20 cellular contexts compared by ENCODE assay signal in genomic region chr1:54619749-54620148, GRCh38. TPM values are rescaled to one million over a fixed set of nuclear protein-coding genes. Genes with fewer than 3 reads are reported as not detected.
"Had no signal": no experiment of that assay in that cellular context is flagged by ENCODE, and none has a peak within 500 bp of the region (broad histone marks: within the 10 kb centered on the region; RNA-seq: fewer than 3 reads in every experiment).

No MANE protein-coding gene starts in this region.

- H3K4me1 Mint-ChIP-seq: activated B cell treated with CpG ODN at 0.5 μM for 24 hours; activated CD4-positive, alpha-beta T cell treated with anti-CD3 and anti-CD28 coated beads, Interleukin-2, amount 10 ng/mL, durations not matched to agents 7 days and 5 days; activated naive CD8-positive, alpha-beta T cell treated with anti-CD3 and anti-CD28 coated beads for 36 hours; natural killer cell; stimulated activated effector memory CD8-positive, alpha-beta T cell treated with anti-CD3 and anti-CD28 coated beads, Interleukin-12 subunit alpha, Interleukin-12 subunit beta, amount 100 ng/mL, for 72 hours had no signal

- H3K27ac ChIP-seq: body of pancreas, heart right ventricle, left lung, prostate gland, right lobe of liver, tibial artery had no signal

- ATAC-seq: body of pancreas; heart right ventricle; left lung; natural killer cell; right lobe of liver; stimulated activated effector memory CD8-positive, alpha-beta T cell treated with anti-CD3 and anti-CD28 coated beads, Interleukin-12 subunit alpha, Interleukin-12 subunit beta, amount 100 ng/mL, for 72 hours had no signal

- H3K4me3 Mint-ChIP-seq: activated B cell treated with CpG ODN at 0.5 μM for 24 hours; activated CD4-positive, alpha-beta T cell treated with anti-CD3 and anti-CD28 coated beads, Interleukin-2, amount 10 ng/mL, durations not matched to agents 7 days and 5 days; activated naive CD8-positive, alpha-beta T cell treated with anti-CD3 and anti-CD28 coated beads for 36 hours; natural killer cell; stimulated activated effector memory CD8-positive, alpha-beta T cell treated with anti-CD3 and anti-CD28 coated beads, Interleukin-12 subunit alpha, Interleukin-12 subunit beta, amount 100 ng/mL, for 72 hours; T-helper 1 cell treated with Interleukin-12 subunit alpha and Interleukin-12 subunit beta and Interleukin-4 antibody, amounts not matched to agents 30 μg/mL and 1 μg/mL, for 36 hours had no signal

- H3K27me3 ChIP-seq: body of pancreas, left lung, right lobe of liver, tibial artery had no signal

- H3K27me3 Mint-ChIP-seq: activated CD4-positive, alpha-beta T cell treated with anti-CD3 and anti-CD28 coated beads, Interleukin-2, amount 10 ng/mL, durations not matched to agents 7 days and 5 days; activated naive CD8-positive, alpha-beta T cell treated with anti-CD3 and anti-CD28 coated beads for 36 hours had no signal

- H3K9me3 Mint-ChIP-seq: activated B cell treated with CpG ODN at 0.5 μM for 24 hours; activated CD4-positive, alpha-beta T cell treated with anti-CD3 and anti-CD28 coated beads, Interleukin-2, amount 10 ng/mL, durations not matched to agents 7 days and 5 days; activated naive CD8-positive, alpha-beta T cell treated with anti-CD3 and anti-CD28 coated beads for 36 hours; natural killer cell; stimulated activated effector memory CD8-positive, alpha-beta T cell treated with anti-CD3 and anti-CD28 coated beads, Interleukin-12 subunit alpha, Interleukin-12 subunit beta, amount 100 ng/mL, for 72 hours; T-helper 1 cell treated with Interleukin-12 subunit alpha and Interleukin-12 subunit beta and Interleukin-4 antibody, amounts not matched to agents 30 μg/mL and 1 μg/mL, for 36 hours had no signal

- DNase-seq: activated B cell treated with CpG ODN at 0.5 μM for 24 hours; activated CD4-positive, alpha-beta T cell treated with anti-CD3 and anti-CD28 coated beads, Interleukin-2, amount 10 ng/mL, durations not matched to agents 7 days and 5 days; activated CD8-positive, alpha-beta memory T cell treated with anti-CD3 and anti-CD28 coated beads for 24 hours; activated naive CD8-positive, alpha-beta T cell treated with anti-CD3 and anti-CD28 coated beads for 36 hours; amygdala; body of pancreas; central memory CD4-positive, alpha-beta T cell; effector CD8-positive, alpha-beta T cell; foreskin melanocyte; heart right ventricle; left lung; natural killer cell; right lobe of liver; stimulated activated CD4-positive, alpha-beta T cell treated with anti-CD3 and anti-CD28 coated beads, Interleukin-12 subunit alpha, Interleukin-12 subunit beta, amount 100 ng/mL, for 4 hours; stimulated activated CD4-positive, alpha-beta T cell treated with anti-CD3 and anti-CD28 coated beads, Interleukin-2, amount 100 ng/mL, for 24 hours; tibial artery had no signal

- H3K9me3 ChIP-seq: body of pancreas, heart right ventricle, left lung, prostate gland, right lobe of liver, tibial artery had no signal

- H3K36me3 Mint-ChIP-seq: activated naive CD8-positive, alpha-beta T cell treated with anti-CD3 and anti-CD28 coated beads for 36 hours; natural killer cell had no signal

- H3K4me3 ChIP-seq: body of pancreas, heart right ventricle, left lung, prostate gland, right lobe of liver, tibial artery had no signal

- H3K27ac Mint-ChIP-seq: activated B cell treated with CpG ODN at 0.5 μM for 24 hours; activated CD4-positive, alpha-beta T cell treated with anti-CD3 and anti-CD28 coated beads, Interleukin-2, amount 10 ng/mL, durations not matched to agents 7 days and 5 days; activated naive CD8-positive, alpha-beta T cell treated with anti-CD3 and anti-CD28 coated beads for 36 hours; natural killer cell; stimulated activated effector memory CD8-positive, alpha-beta T cell treated with anti-CD3 and anti-CD28 coated beads, Interleukin-12 subunit alpha, Interleukin-12 subunit beta, amount 100 ng/mL, for 72 hours; T-helper 1 cell treated with Interleukin-12 subunit alpha and Interleukin-12 subunit beta and Interleukin-4 antibody, amounts not matched to agents 30 μg/mL and 1 μg/mL, for 36 hours had no signal

- H3K4me1 ChIP-seq: body of pancreas, left lung, prostate gland, tibial artery had no signal

- H3K36me3 ChIP-seq: heart right ventricle, left lung, prostate gland, right lobe of liver, tibial artery had no signal

RNA-seq across cellular contexts. Expression of gene FAM151A, which starts 3.6 kb away (rescaled TPM):
- total RNA-seq: activated B cell treated with CpG ODN at 0.5 μM for 24 hours; activated CD4-positive, alpha-beta T cell treated with anti-CD3 and anti-CD28 coated beads, Interleukin-2, amount 10 ng/mL, durations not matched to agents 7 days and 5 days; activated naive CD8-positive, alpha-beta T cell treated with anti-CD3 and anti-CD28 coated beads for 36 hours; body of pancreas; left lung; mucosa of gallbladder; natural killer cell; prostate gland had no signal

RNA-seq across cellular contexts. Expression of gene MROH7, which starts 21.8 kb away (rescaled TPM):
- total RNA-seq: activated B cell treated with CpG ODN at 0.5 μM for 24 hours had no signal
